Comparison of ENCODE assay signal across 20 cellular contexts in the genomic region with DNA sequence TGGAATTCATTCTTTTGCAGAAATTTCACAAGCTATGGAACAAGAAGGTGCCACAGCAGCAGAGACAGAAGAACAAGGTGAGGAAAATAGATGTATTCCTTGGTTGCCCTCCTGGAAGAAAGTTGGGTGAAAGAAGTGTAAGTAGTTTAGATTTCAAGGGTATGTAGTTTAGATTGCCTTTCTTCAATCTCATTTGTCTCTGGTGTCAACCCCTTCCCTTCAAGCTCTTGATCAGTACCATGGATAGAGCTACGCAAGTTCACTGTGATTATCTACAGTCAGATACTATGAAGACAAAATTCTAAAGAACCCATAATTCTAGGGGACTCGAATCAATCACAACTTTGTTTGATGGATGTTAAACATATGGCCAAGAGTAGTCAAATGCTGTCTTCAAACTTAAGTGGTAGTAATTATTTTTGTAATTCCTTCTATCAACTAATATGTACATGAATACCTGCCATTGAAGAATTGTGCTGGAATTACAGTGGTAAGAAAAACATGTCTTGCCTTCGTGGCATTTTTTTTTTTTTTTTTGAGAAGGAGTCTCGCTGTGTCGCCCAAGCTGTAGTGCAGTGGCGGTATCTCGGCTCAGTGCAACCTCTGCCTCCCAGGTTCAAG. TPM values are rescaled to one million over a fixed set of nuclear protein-coding genes. Genes with fewer than 3 reads are reported as not detected.
"Had no signal": no experiment of that assay in that cellular context is flagged by ENCODE, and none has a peak within 500 bp of the region (broad histone marks: within the 10 kb centered on the region; RNA-seq: fewer than 3 reads in every experiment).

No MANE protein-coding gene starts in this region.

RNA-seq across cellular contexts. Expression of gene NLRP5, which starts 33.9 kb away (rescaled TPM):
- total RNA-seq: dermis microvascular lymphatic vessel endothelial cell; endodermal cell; esophagus mucosa; esophagus squamous epithelium; gastrocnemius medialis; glomerular endothelial cell; heart right ventricle; kidney epithelial cell; left cardiac atrium; left lung; left ventricle myocardium superior; lower leg skin; lower lobe of right lung; lung microvascular endothelial cell; mesenteric fat pad; mesothelial cell of epicardium; mucosa of descending colon; myocyte; naive thymus-derived CD8-positive, alpha-beta T cell had no signal
- polyA plus RNA-seq: heart right ventricle; keratinocyte; naive thymus-derived CD8-positive, alpha-beta T cell had no signal
